8 cellular contexts compared by ENCODE assay signal in genomic region chr11:117199061-117199915, GRCh38. TPM values are rescaled to one million over a fixed set of nuclear protein-coding genes. Genes with fewer than 3 reads are reported as not detected.
A peak's percentile ranks its signal among the peaks of the same experiment; 100 is the strongest.
DNase-seq lines count a peak whose midpoint lies in the region; ATAC-seq and TF ChIP-seq lines count a peak whose summit lies in the region.

TAGLN (plus strand) TSS chr11:117199370; CDS start chr11:117203014, 3,644 bp downstream.

- H3K9me3 ChIP-seq in iPS DF 6.9 (ENCODE audit: control insufficient read depth, insufficient read depth, low read length) (no peaks in the 10 kb centered on the region), WERI-Rb-1 (ENCODE audit: severe bottlenecking) (no peaks in the 10 kb centered on the region)

- H3K4me1 ChIP-seq in iPS DF 6.9 (ENCODE audit: control insufficient read depth, insufficient read depth, low read length), result peaks cover 5% of the 10 kb centered on the region; the same call in 1 of the 2 replicates

- peak within 1 kb of the TSS; percentile 39; the same call in 1 of the 2 replicates for H3K4me3 ChIP-seq in iPS DF 6.9 (ENCODE audit: low read length)
- H3K4me3 ChIP-seq in WERI-Rb-1 (ENCODE audit: low read depth, low read length), result no peak within 1 kb of the TSS

- no CpG with 5 or more reads among the region's 34 CpGs for WGBS in iPS DF 6.9 (ENCODE audit: insufficient coverage, insufficient read length)

- in situ Hi-C loops in G401 (cut with HindIII; ENCODE audit: low sequenced_read_pairs), result no loop called here

- H3K27me3 ChIP-seq in iPS DF 6.9 (ENCODE audit: control insufficient read depth, insufficient read depth, low read length), result no peaks in the 10 kb centered on the region
- H3K27me3 ChIP-seq in WERI-Rb-1 (ENCODE audit: insufficient read depth, low read depth, severe bottlenecking), result no peaks in the 10 kb centered on the region

- no peaks in the 10 kb centered on the region; the same call in 1 of the 2 replicates for H3K36me3 ChIP-seq in iPS DF 6.9 (ENCODE audit: control insufficient read depth, insufficient read depth, low read length)
- peaks cover 1% of the 10 kb centered on the region for H3K36me3 ChIP-seq in WERI-Rb-1

- intact Hi-C loops in sciatic nerve (cut with DNase I), result no loop called here

- no peak for TF ChIP-seq CTCF in WERI-Rb-1 (IDR thresholded peaks at IDR 0.05; ENCODE audit: low read depth, low read length)

- peak; percentile 83 for ATAC-seq in sciatic nerve
- ATAC-seq in HG03045 (IDR thresholded peaks at IDR 0.05; ENCODE audit: unreplicated experiment), result no peak

- H3K27ac ChIP-seq in iPS DF 6.9 (ENCODE audit: low read length), result no peak within 1 kb of the TSS
- H3K27ac ChIP-seq in WERI-Rb-1, result no peak within 1 kb of the TSS

- DNase-seq in G401 (ENCODE audit: low spot score) (peak; percentile 29), astrocyte of the hippocampus (ENCODE audit: low read depth, low spot score) (peak; percentile 99), iPS DF 6.9 (ENCODE audit: low read depth, low spot score) (peak; percentile 60), sciatic nerve (ENCODE audit: low spot score) (peak; percentile 85), OCI-M2 (lab: John Stamatoyannopoulos, UW; ENCODE audit: unreplicated experiment) (no peak), WERI-Rb-1 (no peak), NCI-H526 (lab: John Stamatoyannopoulos, UW) (no peak)

RNA-seq across cellular contexts. Expression of gene TAGLN, which starts in this region (rescaled TPM):
- 860 and 912 TPM in 2 replicates for total RNA-seq in G401 (2014; rRNA removed; shearing (Covaris generic))
- 1,988 TPM for total RNA-seq in sciatic nerve

Comparison
In these comparisons a context has a peak if more than half of its experiments do, and no peak if none do; other contexts are left out.
1. DNase-seq: peak in G401 (single experiment), astrocyte of the hippocampus (single experiment), iPS DF 6.9 (single experiment) and sciatic nerve (single experiment); none in OCI-M2 (single experiment), WERI-Rb-1 (single experiment) and NCI-H526 (0 of 2).